ENCODE assay signal across 8 cellular contexts in the genomic region with DNA sequence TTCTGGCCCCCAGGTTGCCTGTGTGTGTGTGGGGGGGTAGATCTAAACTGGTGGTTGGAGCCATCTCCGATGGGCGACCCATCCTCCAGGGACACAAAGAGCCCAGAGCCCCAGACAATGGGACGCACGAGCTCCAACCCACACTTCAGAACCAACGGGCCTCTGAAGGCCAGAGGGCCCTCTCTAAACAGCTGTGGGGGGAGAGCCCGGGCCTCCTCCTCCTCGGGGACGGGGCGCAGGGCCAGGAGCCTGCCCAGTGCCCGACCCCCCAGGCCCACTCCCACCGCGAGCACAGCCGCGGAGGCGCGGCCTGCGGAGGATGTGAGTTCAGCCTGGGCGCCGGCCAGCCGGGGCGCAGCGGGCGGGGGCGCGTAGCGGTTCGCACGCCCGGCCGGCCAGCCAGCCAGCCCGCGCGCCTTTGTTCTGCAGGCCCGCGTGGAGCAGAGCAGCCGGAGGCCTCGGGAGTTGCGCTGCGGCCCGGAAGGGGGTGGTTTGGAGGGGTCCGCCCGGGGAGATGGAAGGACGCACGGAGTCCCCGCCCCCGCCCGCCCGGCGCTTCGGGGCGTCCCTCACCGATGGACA. TPM values are rescaled to one million over a fixed set of nuclear protein-coding genes. Genes with fewer than 3 reads are reported as not detected.
DNase-seq lines count a peak whose midpoint lies in the region; ATAC-seq and TF ChIP-seq lines count a peak whose summit lies in the region.

No MANE protein-coding gene starts in this region.

- H3K4me3 ChIP-seq in GM06990 (replicated peaks; ENCODE audit: low read depth, low read length), result peak overlapping the region; percentile 91

- H3K4me3 Mint-ChIP-seq in effector memory CD8-positive, alpha-beta T cell, result peak overlapping the region; percentile 86 to 92
- H3K4me3 Mint-ChIP-seq in natural killer cell treated with Interleukin-12 subunit alpha and Interleukin-12 subunit beta and Interleukin-15 and Interleukin-18, amount 100 ng/mL, for 72 hours, result peak overlapping the region; percentile 87

- peaks cover 70% of the 10 kb centered on the region for H3K36me3 Mint-ChIP-seq in effector memory CD8-positive, alpha-beta T cell (ENCODE audit: insufficient read depth)
- no peaks in the 10 kb centered on the region for H3K36me3 Mint-ChIP-seq in natural killer cell treated with Interleukin-12 subunit alpha and Interleukin-12 subunit beta and Interleukin-15 and Interleukin-18, amount 100 ng/mL, for 72 hours

- DNase-seq in GM06990 (ENCODE audit: extremely low read depth, insufficient read length), result no peak
- DNase-seq in NCI-H69 (lab: John Stamatoyannopoulos, UW), result peak; percentile 58
- DNase-seq in effector memory CD8-positive, alpha-beta T cell, result no peak
- no peak for DNase-seq in natural killer cell treated with Interleukin-12 subunit alpha and Interleukin-12 subunit beta and Interleukin-15 and Interleukin-18, amount 100 ng/mL, for 72 hours (ENCODE audit: low spot score)
- DNase-seq in amniotic stem cell (lab: John Stamatoyannopoulos, UW), result no peak
- no peak for DNase-seq in NOMO-1 treated with DMSO at 0.1 percent for 48 hours (lab: John Stamatoyannopoulos, UW; ENCODE audit: unreplicated experiment)

- H3K4me1 Mint-ChIP-seq in effector memory CD8-positive, alpha-beta T cell (ENCODE audit: low read depth in 2 of 2), result peaks cover 13 to 16% of the 10 kb centered on the region in 2 donors
- peaks cover 12 to 35% of the 10 kb centered on the region in 2 donors for H3K4me1 Mint-ChIP-seq in natural killer cell treated with Interleukin-12 subunit alpha and Interleukin-12 subunit beta and Interleukin-15 and Interleukin-18, amount 100 ng/mL, for 72 hours (ENCODE audit: low read depth in 2 of 2)

- TF ChIP-seq CTCF in GM06990 (IDR thresholded peaks at IDR 0.05; ENCODE audit: insufficient read depth, low read length, poor library complexity, severe bottlenecking), result no peak

- no peaks in the 10 kb centered on the region for H3K27me3 ChIP-seq in GM06990 (replicated peaks; ENCODE audit: control insufficient read depth, insufficient read depth, low read length)

- peak overlapping the region; percentile 95 to 98 for H3K27ac Mint-ChIP-seq in effector memory CD8-positive, alpha-beta T cell
- H3K27ac Mint-ChIP-seq in natural killer cell treated with Interleukin-12 subunit alpha and Interleukin-12 subunit beta and Interleukin-15 and Interleukin-18, amount 100 ng/mL, for 72 hours, result peak overlapping the region; percentile 85 to 86

- no peak for ATAC-seq in effector memory CD8-positive, alpha-beta T cell (replicated peaks)
- ATAC-seq in natural killer cell treated with Interleukin-12 subunit alpha and Interleukin-12 subunit beta and Interleukin-15 and Interleukin-18, amount 100 ng/mL, for 72 hours, result no peak
- ATAC-seq in HG03432 (IDR thresholded peaks at IDR 0.05; ENCODE audit: unreplicated experiment) (no peak), GM21381 (IDR thresholded peaks at IDR 0.05; ENCODE audit: unreplicated experiment) (no peak)

- no peaks in the 10 kb centered on the region for H3K27me3 Mint-ChIP-seq in effector memory CD8-positive, alpha-beta T cell
- no peaks in the 10 kb centered on the region for H3K27me3 Mint-ChIP-seq in natural killer cell treated with Interleukin-12 subunit alpha and Interleukin-12 subunit beta and Interleukin-15 and Interleukin-18, amount 100 ng/mL, for 72 hours

- H3K9me3 Mint-ChIP-seq in effector memory CD8-positive, alpha-beta T cell, result no peaks in the 10 kb centered on the region
- no peaks in the 10 kb centered on the region for H3K9me3 Mint-ChIP-seq in natural killer cell treated with Interleukin-12 subunit alpha and Interleukin-12 subunit beta and Interleukin-15 and Interleukin-18, amount 100 ng/mL, for 72 hours

- peaks cover 11% of the 10 kb centered on the region for H3K36me3 ChIP-seq in GM06990 (ENCODE audit: control insufficient read depth, insufficient read depth, low read length)

RNA-seq across cellular contexts. Expression of gene FLNA, which starts 4.0 kb away (rescaled TPM):
- total RNA-seq in natural killer cell treated with Interleukin-12 subunit alpha and Interleukin-12 subunit beta and Interleukin-15 and Interleukin-18, amount 100 ng/mL, for 72 hours, result 100 to 1,000 TPM; 574 to 727 TPM

RNA-seq across cellular contexts. Expression of gene EMD, which starts 8.7 kb away (rescaled TPM):
- total RNA-seq in natural killer cell treated with Interleukin-12 subunit alpha and Interleukin-12 subunit beta and Interleukin-15 and Interleukin-18, amount 100 ng/mL, for 72 hours, result 10 to 100 TPM; 49.2 to 61.9 TPM

RNA-seq across cellular contexts. Expression of gene RPL10, which starts 27.8 kb away (rescaled TPM):
- total RNA-seq in natural killer cell treated with Interleukin-12 subunit alpha and Interleukin-12 subunit beta and Interleukin-15 and Interleukin-18, amount 100 ng/mL, for 72 hours, result 1,000 to 10,000 TPM; 1,953 to 2,194 TPM

RNA-seq across cellular contexts. Expression of gene DNASE1L1, which starts 38.7 kb away (rescaled TPM):
- total RNA-seq in natural killer cell treated with Interleukin-12 subunit alpha and Interleukin-12 subunit beta and Interleukin-15 and Interleukin-18, amount 100 ng/mL, for 72 hours, result 10 to 100 TPM; 12.4 to 14.6 TPM

RNA-seq across cellular contexts. Expression of gene TAFAZZIN, which starts 40.9 kb away (rescaled TPM):
- total RNA-seq in natural killer cell treated with Interleukin-12 subunit alpha and Interleukin-12 subunit beta and Interleukin-15 and Interleukin-18, amount 100 ng/mL, for 72 hours, result 10 to 100 TPM; 47.4 to 73.7 TPM
